18 cellular contexts compared by ENCODE assay signal in the genomic region with DNA sequence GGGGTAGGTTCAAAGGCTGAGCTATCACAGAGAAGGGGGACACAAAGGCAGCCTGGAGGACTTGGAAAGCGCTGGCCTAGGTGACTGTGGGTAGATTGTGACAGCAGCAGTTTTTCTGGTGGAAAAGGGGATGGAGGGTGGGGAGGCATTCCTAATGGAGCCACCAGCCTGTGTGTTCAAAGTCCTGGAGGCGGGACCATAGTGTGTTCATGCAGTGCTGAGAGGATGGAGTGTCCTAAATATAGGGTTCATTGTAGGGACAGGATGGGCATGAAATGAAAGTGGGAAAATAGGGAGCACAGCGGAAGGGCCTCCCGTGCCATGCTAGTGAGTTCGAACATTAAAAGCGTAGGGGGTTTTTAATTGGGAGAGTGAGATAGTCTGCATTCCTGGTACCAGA.
"Had no signal": no experiment of that assay in that cellular context is flagged by ENCODE, and none has a peak within 500 bp of the region (broad histone marks: within the 10 kb centered on the region; RNA-seq: fewer than 3 reads in every experiment).

No MANE protein-coding gene starts in this region.

- H3K36me3 ChIP-seq: left lung, neutrophil had no signal

- H3K4me3 Mint-ChIP-seq: activated CD4-positive, alpha-beta memory T cell treated with anti-CD3 and anti-CD28 coated beads for 36 hours; activated T-helper 1 cell treated with anti-CD3 and anti-CD28 coated beads, Interleukin-12 subunit alpha, Interleukin-12 subunit beta, Interleukin-2, Interleukin-4 antibody, amounts not matched to agents 30 ng/mL and 10 ng/mL and 1 ng/mL, durations not matched to agents 14 hours and 24 hours and 36 hours; effector memory CD8-positive, alpha-beta T cell; naive thymus-derived CD4-positive, alpha-beta T cell; stimulated activated naive CD8-positive, alpha-beta T cell treated with anti-CD3 and anti-CD28 coated beads, Interleukin-15, Interleukin-2, amounts not matched to agents 100 ng/mL and 50 ng/mL, for 24 hours; type B pancreatic cell had no signal

- H3K79me2 ChIP-seq: parathyroid adenoma had no signal

- H3K9me3 ChIP-seq: left lung, neutrophil had no signal

- H3K27me3 Mint-ChIP-seq: type B pancreatic cell had no signal

- ATAC-seq: activated naive CD4-positive, alpha-beta T cell treated with anti-CD3 and anti-CD28 coated beads, Interleukin-2, amount 50 U/mL, for 72 hours; effector memory CD8-positive, alpha-beta T cell; naive thymus-derived CD4-positive, alpha-beta T cell had no signal

- H3K36me3 Mint-ChIP-seq: activated CD4-positive, alpha-beta memory T cell treated with anti-CD3 and anti-CD28 coated beads for 36 hours; activated naive CD4-positive, alpha-beta T cell treated with anti-CD3 and anti-CD28 coated beads, Interleukin-2, amount 50 U/mL, for 72 hours; type B pancreatic cell had no signal

- H3K27ac ChIP-seq: cardiac muscle cell, left lung, neutrophil, parathyroid adenoma had no signal

- H3K9ac ChIP-seq: parathyroid adenoma had no signal

- H3K27ac Mint-ChIP-seq: activated CD4-positive, alpha-beta memory T cell treated with anti-CD3 and anti-CD28 coated beads for 36 hours; activated naive CD4-positive, alpha-beta T cell treated with anti-CD3 and anti-CD28 coated beads, Interleukin-2, amount 50 U/mL, for 72 hours; activated T-helper 1 cell treated with anti-CD3 and anti-CD28 coated beads, Interleukin-12 subunit alpha, Interleukin-12 subunit beta, Interleukin-2, Interleukin-4 antibody, amounts not matched to agents 30 ng/mL and 10 ng/mL and 1 ng/mL, durations not matched to agents 14 hours and 24 hours and 36 hours; effector memory CD8-positive, alpha-beta T cell; naive thymus-derived CD4-positive, alpha-beta T cell; stimulated activated naive CD8-positive, alpha-beta T cell treated with anti-CD3 and anti-CD28 coated beads, Interleukin-15, Interleukin-2, amounts not matched to agents 100 ng/mL and 50 ng/mL, for 24 hours; type B pancreatic cell had no signal

- H3K4me1 ChIP-seq: parathyroid adenoma had no signal

- H2AFZ ChIP-seq: parathyroid adenoma had no signal

- H3K4me3 ChIP-seq: cardiac muscle cell, left lung had no signal

- FAIRE-seq: TTC549 had no signal

- DNase-seq: activated CD4-positive, alpha-beta memory T cell treated with anti-CD3 and anti-CD28 coated beads for 36 hours; activated CD4-positive, alpha-beta T cell treated with anti-CD3 and anti-CD28 coated beads for 4 hours; activated gamma-delta T cell treated with Interleukin-2 at 50 U/mL for 16 hours; activated T-cell treated with anti-CD3 and anti-CD28 coated beads for 4 hours; effector memory CD8-positive, alpha-beta T cell; hypothalamus; islet precursor cell; left lung; naive thymus-derived CD4-positive, alpha-beta T cell; stimulated activated CD4-positive, alpha-beta T cell treated with anti-CD3 and anti-CD28 coated beads, Interleukin-2, amount 100 ng/mL, for 48 hours had no signal

- H3K9me3 Mint-ChIP-seq: activated CD4-positive, alpha-beta memory T cell treated with anti-CD3 and anti-CD28 coated beads for 36 hours; activated T-helper 1 cell treated with anti-CD3 and anti-CD28 coated beads, Interleukin-12 subunit alpha, Interleukin-12 subunit beta, Interleukin-2, Interleukin-4 antibody, amounts not matched to agents 30 ng/mL and 10 ng/mL and 1 ng/mL, durations not matched to agents 14 hours and 24 hours and 36 hours; effector memory CD8-positive, alpha-beta T cell; naive thymus-derived CD4-positive, alpha-beta T cell; stimulated activated naive CD8-positive, alpha-beta T cell treated with anti-CD3 and anti-CD28 coated beads, Interleukin-15, Interleukin-2, amounts not matched to agents 100 ng/mL and 50 ng/mL, for 24 hours; type B pancreatic cell had no signal

- H3K27me3 ChIP-seq: cardiac muscle cell, left lung, neutrophil had no signal
